Comparison of ENCODE assay signal across 10 cellular contexts in the genomic region with DNA sequence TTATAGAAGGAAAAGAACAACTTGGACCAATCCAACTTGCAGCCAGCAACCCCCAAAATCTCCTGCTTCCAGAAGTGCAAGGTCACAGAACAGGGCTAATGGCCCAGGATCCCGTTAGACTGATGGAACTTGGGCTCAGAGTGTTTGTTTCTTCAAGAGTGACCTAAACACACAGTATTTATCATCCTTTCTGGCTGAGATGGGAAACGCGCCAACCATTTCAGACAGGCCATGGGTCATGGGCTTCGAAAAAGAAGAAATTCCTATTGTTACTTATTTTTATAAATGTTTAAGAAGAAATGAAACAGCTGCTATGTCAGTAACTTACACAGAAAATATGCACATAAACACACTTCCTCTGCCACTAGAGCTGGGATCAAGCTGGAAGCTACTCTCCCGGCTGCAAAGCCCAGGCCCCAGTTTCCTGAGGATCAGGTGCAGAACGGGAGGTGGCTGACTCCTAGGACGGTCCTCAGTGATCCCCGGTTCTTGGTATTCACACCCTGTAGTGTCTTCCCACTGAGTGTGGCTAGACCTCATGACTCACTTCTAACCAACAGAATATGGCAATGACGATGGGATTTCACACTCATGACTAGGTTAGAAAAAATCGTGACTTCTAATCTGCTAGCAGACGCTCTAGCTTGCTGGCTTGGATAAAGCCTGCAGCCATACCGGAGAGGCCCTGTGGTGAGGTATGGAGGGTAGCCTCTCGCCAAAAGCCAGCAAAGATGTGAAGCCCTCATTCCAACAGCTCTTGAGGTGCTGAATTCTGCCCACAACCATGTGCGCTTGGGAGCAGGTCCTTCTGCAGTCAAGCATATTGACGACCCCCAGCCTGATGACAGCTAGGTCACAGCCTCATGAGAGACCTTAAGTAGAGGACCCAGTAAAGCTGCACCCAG.
A peak's percentile ranks its signal among the peaks of the same experiment; 100 is the strongest.
DNase-seq lines count a peak whose midpoint lies in the region; ATAC-seq and TF ChIP-seq lines count a peak whose summit lies in the region.
"Had no signal": no experiment of that assay in that cellular context is flagged by ENCODE, and none has a peak within 500 bp of the region (broad histone marks: within the 10 kb centered on the region; RNA-seq: fewer than 3 reads in every experiment).

No MANE protein-coding gene starts in this region.

- ATAC-seq in HG03432 (IDR thresholded peaks at IDR 0.05; ENCODE audit: unreplicated experiment), result no peak
- ATAC-seq in left lobe of liver, result no peak

- in situ Hi-C loops in astrocyte of the cerebellum (cut with HindIII; ENCODE audit: low sequenced_read_pairs), result no loop called here

- H3K4me3 ChIP-seq in astrocyte of the cerebellum (ENCODE audit: low read depth, low read length), result no peak overlapping the region

- no peak for TF ChIP-seq CTCF in astrocyte of the cerebellum (IDR thresholded peaks at IDR 0.05; ENCODE audit: low read depth, low read length, missing control alignments)

- DNase-seq in M059J (ENCODE audit: low read depth), result peak; percentile 76
- peak; percentile 88 for DNase-seq in astrocyte of the cerebellum (ENCODE audit: low read depth)
- DNase-seq in left kidney (ENCODE audit: low read depth, low spot score), result peak; percentile 72
- peak; percentile 58 for DNase-seq in stromal cell of bone marrow (ENCODE audit: low read depth)
- DNase-seq in T-helper 9 cell, result no peak
- no peak for DNase-seq in left lobe of liver (ENCODE audit: low spot score)
- no peak for DNase-seq in pons (ENCODE audit: low spot score)
- DNase-seq: effector memory CD4-positive, alpha-beta T cell; NCI-H69 had no signal

Comparison
In these comparisons a context has a peak if more than half of its experiments do, and no peak if none do; other contexts are left out.
1. DNase-seq: peak in M059J (single experiment), astrocyte of the cerebellum (single experiment), left kidney (single experiment) and stromal cell of bone marrow (single experiment); none in T-helper 9 cell (single experiment), left lobe of liver (single experiment) and pons (single experiment).